In the genomic region with DNA sequence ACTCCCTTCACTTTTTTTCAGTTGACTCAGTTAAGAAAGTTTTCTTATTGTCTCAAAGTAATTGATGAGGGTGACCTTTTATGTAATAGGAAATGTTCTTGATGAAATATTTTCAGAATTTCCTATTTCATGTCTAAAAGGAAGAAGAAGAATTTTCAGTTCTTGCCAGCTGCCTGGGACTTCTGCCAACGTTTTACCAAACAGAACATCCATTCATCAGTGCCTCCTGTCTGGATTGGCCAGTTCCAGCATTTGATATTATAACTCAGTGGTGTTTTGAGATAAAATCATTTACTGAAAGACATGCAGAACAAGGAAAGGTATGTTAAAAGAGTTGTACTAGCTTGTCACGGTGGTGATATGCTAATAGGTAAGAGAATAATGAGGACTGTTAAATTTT, we compare ENCODE assay signal across 9 cellular contexts.
DNase-seq lines count a peak whose midpoint lies in the region; ATAC-seq and TF ChIP-seq lines count a peak whose summit lies in the region.
"Had no signal": no experiment of that assay in that cellular context is flagged by ENCODE, and none has a peak within 500 bp of the region (broad histone marks: within the 10 kb centered on the region; RNA-seq: fewer than 3 reads in every experiment).

No MANE protein-coding gene starts in this region.

- no peak for TF ChIP-seq CTCF in AG04449 (IDR thresholded peaks at IDR 0.05; ENCODE audit: insufficient read depth, low read length, missing control alignments)

- DNase-seq in AG04449 (ENCODE audit: low read depth, low spot score) (peak; percentile 26), HT-29 (ENCODE audit: low spot score) (peak; percentile 61), caudate nucleus (lab: John Stamatoyannopoulos, UW) (peak in 42 of 61 donors; percentile 0 to 71 (median 22)), lung microvascular endothelial cell (ENCODE audit: low read depth in 2 of 2) (peak; percentile 93 to 96), HEK293T (ENCODE audit: extremely low spot score) (no peak)
- DNase-seq: stimulated activated naive CD4-positive, alpha-beta T cell treated with Interleukin-2 at 50 U/mL for 16 hours had no signal

- POLR2A ChIA-PET in AG04449 (lab: Yijun Ruan, JAX) (no interaction called here), HEK293T (lab: Yijun Ruan, JAX) (no interaction called here)

- CTCF ChIA-PET in AG04449 (lab: Yijun Ruan, JAX): interaction anchor here (0.8 to 1.2 kb wide), 2 partner anchors 30 to 146 kb away, joined by 3 read pairs; no protein-coding TSS in a partner anchor
- CTCF ChIA-PET in HEK293T (lab: Yijun Ruan, JAX): no interaction called here

- no peak overlapping the region for H3K27ac ChIP-seq in caudate nucleus (ENCODE audit: low read depth, low read length)

- ATAC-seq in HG03571 (IDR thresholded peaks at IDR 0.05; ENCODE audit: unreplicated experiment): no peak
- no peak for ATAC-seq in HG02610 (IDR thresholded peaks at IDR 0.05; ENCODE audit: unreplicated experiment)
- no peak for ATAC-seq in HG02642 (IDR thresholded peaks at IDR 0.05; ENCODE audit: poor library complexity, unreplicated experiment)

- no peak overlapping the region for H3K4me3 ChIP-seq in AG04449 (ENCODE audit: low read depth, low read length)

TF ChIP-seq in HEK293T, 16 proteins besides CTCF, POLR2A, EP300 and RAD21:
- TF ChIP-seq, protein P1, sequence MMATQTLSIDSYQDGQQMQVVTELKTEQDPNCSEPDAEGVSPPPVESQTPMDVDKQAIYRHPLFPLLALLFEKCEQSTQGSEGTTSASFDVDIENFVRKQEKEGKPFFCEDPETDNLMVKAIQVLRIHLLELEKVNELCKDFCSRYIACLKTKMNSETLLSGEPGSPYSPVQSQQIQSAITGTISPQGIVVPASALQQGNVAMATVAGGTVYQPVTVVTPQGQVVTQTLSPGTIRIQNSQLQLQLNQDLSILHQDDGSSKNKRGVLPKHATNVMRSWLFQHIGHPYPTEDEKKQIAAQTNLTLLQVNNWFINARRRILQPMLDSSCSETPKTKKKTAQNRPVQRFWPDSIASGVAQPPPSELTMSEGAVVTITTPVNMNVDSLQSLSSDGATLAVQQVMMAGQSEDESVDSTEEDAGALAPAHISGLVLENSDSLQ (IDR thresholded peaks at IDR 0.05): no peak
- TF ChIP-seq L3MBTL2 (conservative IDR thresholded peaks at IDR 0.05): no peak
- TF ChIP-seq TARDBP (IDR thresholded peaks at IDR 0.05): no peak
- TF ChIP-seq BHLHE40 (IDR thresholded peaks at IDR 0.05; ENCODE audit: borderline replicate concordance): no peak
- no peak for TF ChIP-seq SUZ12 (IDR thresholded peaks at IDR 0.05)
- TF ChIP-seq ARNT (IDR thresholded peaks at IDR 0.05): no peak
- TF ChIP-seq ELF4 (IDR thresholded peaks at IDR 0.05): no peak
- no peak for TF ChIP-seq FOXM1 (IDR thresholded peaks at IDR 0.05; ENCODE audit: borderline replicate concordance)
- no peak for TF ChIP-seq FOXA1 (IDR thresholded peaks at IDR 0.05)
- TF ChIP-seq SP1 (IDR thresholded peaks at IDR 0.05): no peak
- no peak for TF ChIP-seq NFRKB (IDR thresholded peaks at IDR 0.05)
- no peak for TF ChIP-seq LEF1 (IDR thresholded peaks at IDR 0.05; ENCODE audit: borderline replicate concordance)
- TF ChIP-seq CTBP1 (IDR thresholded peaks at IDR 0.05; ENCODE audit: borderline replicate concordance): no peak
- no peak for TF ChIP-seq HDGF (IDR thresholded peaks at IDR 0.05; ENCODE audit: borderline replicate concordance)
- TF ChIP-seq FOXK2 (IDR thresholded peaks at IDR 0.05): no peak
- TF ChIP-seq ZNF384 (IDR thresholded peaks at IDR 0.05): no peak
